ENCODE assay signal across 18 cellular contexts in genomic region chr4:156659570-156659969, GRCh38.
A peak's percentile ranks its signal among the peaks of the same experiment; 100 is the strongest.
DNase-seq lines count a peak whose midpoint lies in the region; ATAC-seq, FAIRE-seq and TF ChIP-seq lines count a peak whose summit lies in the region.
"Had no signal": no experiment of that assay in that cellular context is flagged by ENCODE, and none has a peak within 500 bp of the region (broad histone marks: within the 10 kb centered on the region; RNA-seq: fewer than 3 reads in every experiment).

No MANE protein-coding gene starts in this region.

- H3K27ac Mint-ChIP-seq in neural progenitor cell = peak overlapping the region; percentile 64
- no peak overlapping the region for H3K27ac Mint-ChIP-seq in activated CD4-positive, alpha-beta T cell treated with anti-CD3 and anti-CD28 coated beads, Interleukin-2, amount 10 ng/mL, durations not matched to agents 24 days and 14 days
- H3K27ac Mint-ChIP-seq: CD14-positive monocyte; CD8-positive, alpha-beta T cell; HFFc6 had no signal

- WGBS in GM12878 (ENCODE audit: insufficient coverage, insufficient replicate concordance, low lambda C conversion rate, missing lambda C conversion rate) = 17% methylated on average over 2 of the region's 2 CpGs

- H3K4me1 ChIP-seq in GM12878 (ENCODE audit: control insufficient read depth, insufficient read depth, low read length) (no peaks in the 10 kb centered on the region), neural progenitor cell (peaks cover 17% of the 10 kb centered on the region)
- H3K4me1 ChIP-seq: BE2C had no signal

- TF ChIP-seq POLR2A in GM12878 (IDR thresholded peaks at IDR 0.05; ENCODE audit: low read depth, low read length) = no peak

- no peak overlapping the region for H3K9ac ChIP-seq in GM12878 (ENCODE audit: control insufficient read depth, insufficient read depth, low read length)
- H3K9ac ChIP-seq in neural progenitor cell = no peak overlapping the region

- no peaks in the 10 kb centered on the region for H3K79me2 ChIP-seq in GM12878 (ENCODE audit: control insufficient read depth, insufficient read depth, low read length)
- no peaks in the 10 kb centered on the region for H3K79me2 ChIP-seq in neural progenitor cell (ENCODE audit: low read depth)

- H2AFZ ChIP-seq in GM12878 (ENCODE audit: control insufficient read depth, low read depth, low read length) (no peak overlapping the region), neural progenitor cell (replicated peaks) (no peak overlapping the region)

- CTCF ChIA-PET in GM12878 (lab: Yijun Ruan, JAX) = no interaction called here

- H3K9me3 Mint-ChIP-seq in neural progenitor cell = no peaks in the 10 kb centered on the region
- no peaks in the 10 kb centered on the region for H3K9me3 Mint-ChIP-seq in activated CD4-positive, alpha-beta T cell treated with anti-CD3 and anti-CD28 coated beads, Interleukin-2, amount 10 ng/mL, durations not matched to agents 24 days and 14 days
- H3K9me3 Mint-ChIP-seq: HFFc6 had no signal

- TF ChIP-seq RAD21 in GM12878 (IDR thresholded peaks at IDR 0.05; ENCODE audit: insufficient read depth, low read depth, low read length) = no peak

- POLR2A ChIA-PET in GM12878 (lab: Charles Lee) = no interaction called here

- RAD21 ChIA-PET in GM12878 (lab: Charles Lee; ENCODE audit: unreplicated experiment) = no interaction called here

- BruUV-seq in GM12878 (replicated peaks; lab: Mats Ljungman, UMichigan) = no TSS peak

- H3K4me2 ChIP-seq in GM12878 (ENCODE audit: control insufficient read depth, insufficient read depth) (no peak overlapping the region), neural progenitor cell (no peak overlapping the region)

- H3K36me3 ChIP-seq in GM12878 (ENCODE audit: control insufficient read depth in 2 of 2, insufficient read depth in 2 of 2, low read length in 1 of 2) (no peaks in the 10 kb centered on the region), neural progenitor cell (no peaks in the 10 kb centered on the region)
- H3K36me3 ChIP-seq: BE2C had no signal

- H3F3A ChIP-seq in neural progenitor cell (ENCODE audit: low read depth) = no peaks in the 10 kb centered on the region

- H3K4me1 Mint-ChIP-seq in neural progenitor cell = peaks cover 18% of the 10 kb centered on the region
- H3K4me1 Mint-ChIP-seq in activated CD4-positive, alpha-beta T cell treated with anti-CD3 and anti-CD28 coated beads, Interleukin-2, amount 10 ng/mL, durations not matched to agents 24 days and 14 days = no peaks in the 10 kb centered on the region
- H3K4me1 Mint-ChIP-seq: CD14-positive monocyte had no signal

- no peak overlapping the region for H3K4me3 Mint-ChIP-seq in neural progenitor cell
- no peak overlapping the region for H3K4me3 Mint-ChIP-seq in activated CD4-positive, alpha-beta T cell treated with anti-CD3 and anti-CD28 coated beads, Interleukin-2, amount 10 ng/mL, durations not matched to agents 24 days and 14 days
- H3K4me3 Mint-ChIP-seq: CD14-positive monocyte; CD8-positive, alpha-beta T cell; HFFc6 had no signal

- peaks cover 3% of the 10 kb centered on the region for H3K27me3 Mint-ChIP-seq in neural progenitor cell (ENCODE audit: insufficient read depth, low read depth)
- H3K27me3 Mint-ChIP-seq in activated CD4-positive, alpha-beta T cell treated with anti-CD3 and anti-CD28 coated beads, Interleukin-2, amount 10 ng/mL, durations not matched to agents 24 days and 14 days = no peaks in the 10 kb centered on the region

- TF ChIP-seq EP300 in GM12878 (IDR thresholded peaks at IDR 0.05; ENCODE audit: borderline replicate concordance in 1 of 2, control insufficient read depth in 1 of 2, low read depth in 2 of 2, low read length in 2 of 2) = no peak

- no peaks in the 10 kb centered on the region for H3K27me3 ChIP-seq in GM12878 (replicated peaks in 1 of 2; ENCODE audit: control insufficient read depth in 2 of 2, insufficient read depth in 2 of 2, low read length in 1 of 2)
- no peaks in the 10 kb centered on the region for H3K27me3 ChIP-seq in neural progenitor cell
- H3K27me3 ChIP-seq: BE2C had no signal

- SMC1A ChIA-PET in GM12878 (lab: Charles Lee; ENCODE audit: uncharacterized antibody, unreplicated experiment) = interaction anchor here (1.1 to 1.5 kb wide), 2 partner anchors 12 to 130 kb away, joined by 3 read pairs; no protein-coding TSS in a partner anchor

- H4K20me1 ChIP-seq in GM12878 (ENCODE audit: control insufficient read depth, insufficient read depth) (no peaks in the 10 kb centered on the region), neural progenitor cell (ENCODE audit: low read depth) (no peaks in the 10 kb centered on the region)

- ATAC-seq in GM12878 (peak; percentile 34; the same call in 2 of the 3 replicates), HG03135 (IDR thresholded peaks at IDR 0.05; ENCODE audit: unreplicated experiment) (no peak)
- ATAC-seq: CD8-positive, alpha-beta T cell; HepG2 had no signal

- H3K36me3 Mint-ChIP-seq in neural progenitor cell = no peaks in the 10 kb centered on the region
- no peaks in the 10 kb centered on the region for H3K36me3 Mint-ChIP-seq in activated CD4-positive, alpha-beta T cell treated with anti-CD3 and anti-CD28 coated beads, Interleukin-2, amount 10 ng/mL, durations not matched to agents 24 days and 14 days (ENCODE audit: low read depth)
- H3K36me3 Mint-ChIP-seq: CD14-positive monocyte; CD8-positive, alpha-beta T cell had no signal

- no peaks in the 10 kb centered on the region for H3K9me3 ChIP-seq in GM12878 (replicated peaks; ENCODE audit: control insufficient read depth, insufficient read depth, low read length)
- H3K9me3 ChIP-seq in neural progenitor cell (ENCODE audit: low read depth) = no peaks in the 10 kb centered on the region
- H3K9me3 ChIP-seq: BE2C had no signal

- TF ChIP-seq CTCF in GM12878 (IDR thresholded peaks at IDR 0.05 in 2 of 3, conservative IDR thresholded peaks at IDR 0.05 in 1 of 3; ENCODE audit: control insufficient read depth in 2 of 3, extremely low read depth in 1 of 3, insufficient read depth in 1 of 3, low read depth in 3 of 3, low read length in 3 of 3) (no peak), neural progenitor cell (IDR thresholded peaks at IDR 0.05) (no peak)

- in situ Hi-C loops in GM12878 (cut with MboI) = no loop called here

- no peak overlapping the region for H3K27ac ChIP-seq in GM12878 (ENCODE audit: control insufficient read depth, insufficient read depth)
- no peak overlapping the region for H3K27ac ChIP-seq in neural progenitor cell
- no peak overlapping the region for H3K27ac ChIP-seq in caudate nucleus (ENCODE audit: low read depth, low read length)

- no peak overlapping the region for H3K4me3 ChIP-seq in GM12878
- no peak overlapping the region for H3K4me3 ChIP-seq in neural progenitor cell

- FAIRE-seq in GM12878 (lab: Jason Lieb, UNC) = no peak
- FAIRE-seq: D721Med, HepG2, HTR-8/SVneo had no signal

- DNase-seq in LHCN-M2 (ENCODE audit: low read depth) = peak; percentile 33
- no peak for DNase-seq in GM12878 (ENCODE audit: low read depth, low spot score)
- DNase-seq in neural progenitor cell (ENCODE audit: low spot score) = no peak
- DNase-seq in activated CD4-positive, alpha-beta T cell treated with anti-CD3 and anti-CD28 coated beads, Interleukin-2, amount 10 ng/mL, durations not matched to agents 24 days and 14 days = no peak
- DNase-seq in caudate nucleus (lab: John Stamatoyannopoulos, UW) = no peak
- DNase-seq in NAMALWA (ENCODE audit: low spot score) = no peak
- DNase-seq: BE2C; CD8-positive, alpha-beta T cell; COR-L47; DND-41; GF-D8; HCEC 1CT; HFFc6 had no signal

- intact Hi-C loops in GM12878 (cut with micrococcal nuclease; ENCODE audit: unreplicated experiment) = no loop called here
- intact Hi-C loops in activated CD4-positive, alpha-beta T cell treated with anti-CD3 and anti-CD28 coated beads, Interleukin-2, amount 10 ng/mL, durations not matched to agents 24 days and 14 days (cut with micrococcal nuclease) = no loop called here

TF ChIP-seq in GM12878, 131 proteins besides CTCF, POLR2A, EP300 and RAD21:
- TF ChIP-seq NR2F1 (conservative IDR thresholded peaks at IDR 0.05) (no peak), SREBF1 (IDR thresholded peaks at IDR 0.05; ENCODE audit: low read length) (no peak), ZNF384 (IDR thresholded peaks at IDR 0.05; ENCODE audit: borderline replicate concordance, low read depth, low read length) (no peak), HCFC1 (IDR thresholded peaks at IDR 0.05; ENCODE audit: low read length) (no peak), IKZF1 (conservative IDR thresholded peaks at IDR 0.05) (no peak), MTA3 (IDR thresholded peaks at IDR 0.05; ENCODE audit: borderline replicate concordance, low read length) (no peak), BHLHE40 (IDR thresholded peaks at IDR 0.05; ENCODE audit: borderline replicate concordance in 1 of 2, low read depth in 2 of 2, low read length in 1 of 2) (no peak), ZBTB11 (CRISPR knock-in tag; IDR thresholded peaks at IDR 0.05) (no peak), STAT1 (conservative IDR thresholded peaks at IDR 0.05) (no peak), CHD4 (IDR thresholded peaks at IDR 0.05) (no peak), TBL1XR1 (IDR thresholded peaks at IDR 0.05; ENCODE audit: low read depth, low read length) (no peak), GATAD2B (conservative IDR thresholded peaks at IDR 0.05; ENCODE audit: low read depth) (no peak), EED (IDR thresholded peaks at IDR 0.05; ENCODE audit: low read depth) (no peak)
